1 cellular context compared by ENCODE assay signal in genomic region chr10:83037653-83038052, GRCh38.
TF ChIP-seq lines count a peak whose summit lies in the region.

No MANE protein-coding gene starts in this region.

TF ChIP-seq in GM12878, 131 proteins besides CTCF, POLR2A, EP300 and RAD21 (continued from another document):
- TF ChIP-seq MAX (IDR thresholded peaks at IDR 0.05; ENCODE audit: low read depth, low read length) (no peak), GATAD2B (conservative IDR thresholded peaks at IDR 0.05; ENCODE audit: low read depth) (no peak), RELB (IDR thresholded peaks at IDR 0.05; ENCODE audit: low read depth) (no peak), SRF (IDR thresholded peaks at IDR 0.05; ENCODE audit: low read depth in 2 of 2, low read length in 2 of 2) (no peak), E2F4 (IDR thresholded peaks at IDR 0.05; ENCODE audit: low read depth, low read length) (no peak), RCOR1 (conservative IDR thresholded peaks at IDR 0.05; ENCODE audit: low read depth, low read length) (no peak)
